19 cellular contexts compared by ENCODE assay signal in the genomic region with DNA sequence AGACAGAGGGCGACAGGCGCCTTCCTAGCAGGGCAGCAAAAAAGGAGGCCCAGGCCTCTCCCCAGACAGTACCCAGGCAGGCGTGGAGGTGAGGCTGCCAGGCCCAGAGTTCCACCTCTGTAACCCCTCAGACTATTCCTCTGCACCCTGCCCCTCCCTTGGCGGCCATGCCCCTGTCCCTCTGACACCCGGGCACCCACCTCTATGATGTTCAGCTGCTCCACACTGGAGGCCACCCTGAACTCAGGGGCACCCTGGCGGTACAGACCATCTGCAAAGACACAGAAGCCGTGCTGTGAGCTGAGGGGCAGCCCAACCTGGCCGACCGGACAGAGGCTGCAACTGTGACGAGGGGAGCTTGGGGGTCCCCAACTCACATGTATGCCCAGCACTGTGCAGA. TPM values are rescaled to one million over a fixed set of nuclear protein-coding genes. Genes with fewer than 3 reads are reported as not detected.
A peak's percentile ranks its signal among the peaks of the same experiment; 100 is the strongest.
DNase-seq lines count a peak whose midpoint lies in the region; ATAC-seq, FAIRE-seq and TF ChIP-seq lines count a peak whose summit lies in the region.
"Had no signal": no experiment of that assay in that cellular context is flagged by ENCODE, and none has a peak within 500 bp of the region (broad histone marks: within the 10 kb centered on the region; RNA-seq: fewer than 3 reads in every experiment).

No MANE protein-coding gene starts in this region.

- H2AFZ ChIP-seq in H1 (ENCODE audit: low read length): no peak overlapping the region
- H2AFZ ChIP-seq in osteoblast (ENCODE audit: low read length): no peak overlapping the region

- H2BK20ac ChIP-seq in H1 (ENCODE audit: low read length): no peak overlapping the region

- H2BK120ac ChIP-seq in H1 (replicated peaks; ENCODE audit: low read depth, low read length): no peak overlapping the region

- H3K79me1 ChIP-seq in H1 (ENCODE audit: low read depth, low read length): no peaks in the 10 kb centered on the region

- no peak overlapping the region for H3K56ac ChIP-seq in H1 (replicated peaks; ENCODE audit: insufficient read length, low read depth, low read length)

- no peak overlapping the region for H4K91ac ChIP-seq in H1 (replicated peaks; ENCODE audit: insufficient read length, low read length)

- H3K4me3 Mint-ChIP-seq in immature natural killer cell: no peak overlapping the region
- H3K4me3 Mint-ChIP-seq: B cell; CD8-positive, alpha-beta memory T cell had no signal

- peaks cover 2% of the 10 kb centered on the region for H3K4me1 ChIP-seq in right cardiac atrium (ENCODE audit: control insufficient read depth, insufficient read depth, low read length)
- H3K4me1 ChIP-seq in H1 (replicated peaks in 1 of 4; ENCODE audit: control insufficient read depth in 3 of 4, insufficient read depth in 4 of 4, low read length in 3 of 4): no peaks in the 10 kb centered on the region
- H3K4me1 ChIP-seq in osteoblast (ENCODE audit: insufficient read depth, low read length): no peaks in the 10 kb centered on the region
- no peaks in the 10 kb centered on the region for H3K4me1 ChIP-seq in BE2C
- H3K4me1 ChIP-seq: Caco-2 had no signal

- TF ChIP-seq RAD21 in H1 (IDR thresholded peaks at IDR 0.05 in 1 of 2, conservative IDR thresholded peaks at IDR 0.05 in 1 of 2; ENCODE audit: low read depth in 2 of 2, low read length in 2 of 2): no peak

- H4K5ac ChIP-seq in H1 (ENCODE audit: insufficient read length, low read depth, low read length): no peak overlapping the region

- CTCF ChIA-PET in H1 (lab: Charles Lee; ENCODE audit: partially characterized antibody): interaction anchor here (0.6 to 3.5 kb wide), 14 partner anchors 11 to 349 kb away, joined by 3 to 13 read pairs (median 3); no protein-coding TSS in a partner anchor

- H3K23ac ChIP-seq in H1 (ENCODE audit: insufficient read length): no peak overlapping the region

- no peak overlapping the region for H2BK5ac ChIP-seq in H1 (ENCODE audit: low read depth, low read length)

- H3K27me3 ChIP-seq in right cardiac atrium (ENCODE audit: control insufficient read depth, insufficient read depth) (no peaks in the 10 kb centered on the region), H1 (replicated peaks in 1 of 4; ENCODE audit: control insufficient read depth in 3 of 4, extremely low read depth in 1 of 4, insufficient read depth in 3 of 4, low read length in 3 of 4) (no peaks in the 10 kb centered on the region), osteoblast (ENCODE audit: insufficient read depth, low read length) (no peaks in the 10 kb centered on the region), BE2C (no peaks in the 10 kb centered on the region)

- H3K9me3 ChIP-seq in right cardiac atrium (ENCODE audit: control insufficient read depth, low read length) (no peaks in the 10 kb centered on the region), H1 (ENCODE audit: insufficient read depth in 2 of 2, low read depth in 1 of 2, low read length in 1 of 2) (no peaks in the 10 kb centered on the region), osteoblast (ENCODE audit: low read depth, low read length) (no peaks in the 10 kb centered on the region), BE2C (no peaks in the 10 kb centered on the region)
- H3K9me3 ChIP-seq: Caco-2 had no signal

- DNase-seq in right cardiac atrium (peak in 2 of 3 donors; percentile 18 to 37), Right ventricle myocardium superior (no peak), H1 (ENCODE audit: low read depth in 1 of 2, low spot score in 2 of 2) (no peak), osteoblast (ENCODE audit: insufficient read length, low spot score, missing footprints) (peak; percentile 11), substantia nigra (lab: John Stamatoyannopoulos, UW) (no peak), immature natural killer cell (no peak), BE2C (no peak)
- DNase-seq: Caco-2, DND-41, GDM1 had no signal

- intact Hi-C loops in right cardiac atrium (cut with DNase I): no loop called here
- intact Hi-C loops in Right ventricle myocardium superior (cut with DNase I): no loop called here

- H3K4me1 Mint-ChIP-seq in immature natural killer cell: no peaks in the 10 kb centered on the region
- H3K4me1 Mint-ChIP-seq: B cell; CD8-positive, alpha-beta memory T cell had no signal

- no peak overlapping the region for H3K14ac ChIP-seq in H1 (ENCODE audit: insufficient read length)

- FAIRE-seq in H1 (lab: Jason Lieb, UNC): no peak
- FAIRE-seq: A204.1, GM12892, GM19239, H54, HepG2, HTR-8/SVneo had no signal

- H2BK15ac ChIP-seq in H1 (ENCODE audit: low read length): no peak overlapping the region

- no peaks in the 10 kb centered on the region for H4K20me1 ChIP-seq in H1 (replicated peaks in 1 of 2; ENCODE audit: control insufficient read depth in 1 of 2, insufficient read depth in 2 of 2, low read length in 2 of 2)
- H4K20me1 ChIP-seq in osteoblast (ENCODE audit: insufficient read depth, low read length): no peaks in the 10 kb centered on the region

- no peak overlapping the region for H3K4me3 ChIP-seq in right cardiac atrium (ENCODE audit: low read length)
- no peak overlapping the region for H3K4me3 ChIP-seq in H1 (ENCODE audit: extremely low read depth in 1 of 4, insufficient read depth in 2 of 4, low read depth in 3 of 4, low read length in 4 of 4)
- H3K4me3 ChIP-seq in osteoblast (ENCODE audit: insufficient read depth, low read length): no peak overlapping the region
- no peak overlapping the region for H3K4me3 ChIP-seq in BE2C (ENCODE audit: low read depth, low read length)

- no peak overlapping the region for H2BK12ac ChIP-seq in H1 (ENCODE audit: low read depth, low read length)

- H3K27ac Mint-ChIP-seq in immature natural killer cell: no peak overlapping the region
- H3K27ac Mint-ChIP-seq: B cell; CD8-positive, alpha-beta memory T cell had no signal

- ATAC-seq in right cardiac atrium: no peak
- no peak for ATAC-seq in Right ventricle myocardium superior (ENCODE audit: poor library complexity)
- ATAC-seq: HCT116, HepG2 had no signal

- H4K8ac ChIP-seq in H1 (ENCODE audit: extremely low read depth, insufficient read depth, low read length): peak overlapping the region; percentile 79; the same call in 1 of the 2 replicates

- H3K9ac ChIP-seq in H1 (replicated peaks in 1 of 4; ENCODE audit: extremely low read depth in 1 of 4, low read depth in 3 of 4, low read length in 3 of 4): no peak overlapping the region

- TF ChIP-seq POLR2A in H1 (IDR thresholded peaks at IDR 0.05; ENCODE audit: control extremely low read depth in 1 of 2, low read depth in 2 of 2, low read length in 2 of 2): no peak

- no peak overlapping the region for H2AK5ac ChIP-seq in H1 (ENCODE audit: low read depth, low read length)

- TF ChIP-seq CTCF in H1 (IDR thresholded peaks at IDR 0.05; ENCODE audit: control extremely low read depth in 1 of 3, insufficient read depth in 1 of 3, low read depth in 1 of 3, low read length in 3 of 3) (no peak), osteoblast (IDR thresholded peaks at IDR 0.05; ENCODE audit: extremely low read depth, low read depth, low read length) (no peak), BE2C (IDR thresholded peaks at IDR 0.05; ENCODE audit: low read depth, low read length) (no peak)

- H3K4me2 ChIP-seq in H1 (ENCODE audit: insufficient read depth in 1 of 2, low read depth in 2 of 2, low read length in 2 of 2) (no peak overlapping the region), osteoblast (ENCODE audit: insufficient read depth, low read length) (no peak overlapping the region)

- H3K9me3 Mint-ChIP-seq in immature natural killer cell: no peaks in the 10 kb centered on the region
- H3K9me3 Mint-ChIP-seq: CD8-positive, alpha-beta memory T cell had no signal

- H3K36me3 Mint-ChIP-seq in immature natural killer cell: peaks cover 0 to 6% (median 6%) of the 10 kb centered on the region in 3 donors

- 97% methylated on average over 10 of the region's 10 CpGs for WGBS in right cardiac atrium
- 89% methylated on average over 10 of the region's 10 CpGs; no CpG with 5 or more reads in 1 of the 2 experiments for WGBS in H1 (ENCODE audit: extremely low coverage in 1 of 2, insufficient coverage in 1 of 2, insufficient read length in 1 of 2, insufficient replicate concordance in 2 of 2, low coverage in 1 of 2, low lambda C conversion rate in 2 of 2, missing lambda C conversion rate in 1 of 2), 2 experiments

- POLR2A ChIA-PET in H1 (lab: Charles Lee; ENCODE audit: partially characterized antibody): interaction anchor here (0.5 to 1.6 kb wide), 3 partner anchors 8 to 232 kb away, joined by 3 to 4 read pairs (median 3); a partner anchor contains a TSS

- no peak overlapping the region for H3K18ac ChIP-seq in H1 (ENCODE audit: extremely low read depth, low read length)

- no peaks in the 10 kb centered on the region for H3K79me2 ChIP-seq in H1 (ENCODE audit: control insufficient read depth in 1 of 2, insufficient read depth in 2 of 2, low read length in 2 of 2)
- no peaks in the 10 kb centered on the region for H3K79me2 ChIP-seq in osteoblast (ENCODE audit: insufficient read depth, low read length)

- H3K23me2 ChIP-seq in H1 (ENCODE audit: low read depth, low read length): no peaks in the 10 kb centered on the region

- H3K27ac ChIP-seq in right cardiac atrium (ENCODE audit: low read length): no peak overlapping the region
- H3K27ac ChIP-seq in H1 (ENCODE audit: low read depth, low read length): no peak overlapping the region
- no peak overlapping the region for H3K27ac ChIP-seq in osteoblast (ENCODE audit: low read depth, low read length)
- no peak overlapping the region for H3K27ac ChIP-seq in substantia nigra (ENCODE audit: low read depth, low read length, poor library complexity, severe bottlenecking)

- H3K4ac ChIP-seq in H1 (replicated peaks; ENCODE audit: insufficient read length, low read depth, low read length): no peak overlapping the region

- no peaks in the 10 kb centered on the region for H3K36me3 ChIP-seq in H1 (ENCODE audit: control insufficient read depth in 2 of 4, insufficient read depth in 4 of 4, low read length in 3 of 4)
- H3K36me3 ChIP-seq in osteoblast (ENCODE audit: insufficient read depth, low read length): peaks cover 6% of the 10 kb centered on the region
- no peaks in the 10 kb centered on the region for H3K36me3 ChIP-seq in BE2C

- no peak for TF ChIP-seq EP300 in H1 (IDR thresholded peaks at IDR 0.05; ENCODE audit: borderline replicate concordance in 1 of 2, low read depth in 2 of 2, low read length in 2 of 2)

- H3K27me3 Mint-ChIP-seq in immature natural killer cell (ENCODE audit: low read depth in 3 of 3): peaks cover 0 to 2% (median 2%) of the 10 kb centered on the region in 3 donors
- H3K27me3 Mint-ChIP-seq: B cell; CD8-positive, alpha-beta memory T cell had no signal

RNA-seq across cellular contexts. Expression of a gene that starts 20.1 kb away (rescaled TPM):
- total RNA-seq in right cardiac atrium (100 to 1,000 TPM; 158 to 185 (median 168) TPM), Right ventricle myocardium superior (162 TPM), osteoblast (117 and 118 TPM in 2 replicates)
- polyA plus RNA-seq in right cardiac atrium (299 TPM), H1 (2011; rRNA removed) (76.4 and 97.6 TPM in 2 replicates), immature natural killer cell (100 to 1,000 TPM; 131 to 327 (median 245) TPM)
- total RNA-seq in H1 (2021; fragmentation: NEBNext Ultra II Directional; extraction: Animal tissue kit (Norgen Biotek cat#: 25700)): 109 and 115 TPM in 2 replicates
- 167 TPM for polyA plus RNA-seq in H1 (2011; cell fraction: cytosol; rRNA removed)
- polyA plus RNA-seq in H1 (2011; cell fraction: nucleus; rRNA removed): 189 TPM
- 132 to 155 TPM (median 146 TPM) in 4 replicates for polyA plus RNA-seq in H1 (2012, experiment 1 of 2)
- polyA plus RNA-seq in H1 (2012, experiment 2 of 2): 99.7 TPM
- 111 TPM for polyA plus RNA-seq in H1 (2013, experiment 1 of 2)
- 111 TPM for polyA plus RNA-seq in H1 (2013, experiment 2 of 2)
- polyA minus RNA-seq in H1 (2011; rRNA and poly(A)+ RNA removed): 18.1 and 21.2 TPM in 2 replicates
- 44.5 TPM for polyA minus RNA-seq in H1 (2011; cell fraction: cytosol; rRNA and poly(A)+ RNA removed)
- 19.1 TPM for polyA minus RNA-seq in H1 (2011; cell fraction: nucleus; rRNA and poly(A)+ RNA removed)
- polyA plus RNA-seq in BE2C (2012; ENCODE audit: insufficient read depth, insufficient read length, low read depth): 558 TPM

RNA-seq across cellular contexts. Expression of a gene that starts 25.5 kb away (rescaled TPM):
- total RNA-seq in right cardiac atrium (10 to 100 TPM in 3 of 4 donors, 1 to 10 TPM in 1; 9.6 to 17.8 (median 14.7) TPM), Right ventricle myocardium superior (14.2 TPM), osteoblast (6.5 and 8.3 TPM in 2 replicates)
- polyA plus RNA-seq in right cardiac atrium (14.6 TPM), H1 (2011; rRNA removed) (20.3 and 35.6 TPM in 2 replicates), immature natural killer cell (10 to 100 TPM; 14.4 to 16.6 (median 16.3) TPM)
- total RNA-seq in H1 (2021; fragmentation: NEBNext Ultra II Directional; extraction: Animal tissue kit (Norgen Biotek cat#: 25700)): 17.3 and 17.4 TPM in 2 replicates
- 27.1 TPM for polyA plus RNA-seq in H1 (2011; cell fraction: cytosol; rRNA removed)
- polyA plus RNA-seq in H1 (2011; cell fraction: nucleus; rRNA removed): 58.8 TPM
- polyA plus RNA-seq in H1 (2012, experiment 1 of 2): 6.5 to 12.5 TPM (median 11.5 TPM) in 4 replicates
- 9.1 TPM for polyA plus RNA-seq in H1 (2012, experiment 2 of 2)
- polyA plus RNA-seq in H1 (2013, experiment 1 of 2): 5.4 TPM
- polyA plus RNA-seq in H1 (2013, experiment 2 of 2): 5.4 TPM
- polyA minus RNA-seq in H1 (2011; rRNA and poly(A)+ RNA removed): 10.5 and 13.0 TPM in 2 replicates
- polyA minus RNA-seq in H1 (2011; cell fraction: cytosol; rRNA and poly(A)+ RNA removed): 10.9 TPM
- polyA minus RNA-seq in H1 (2011; cell fraction: nucleus; rRNA and poly(A)+ RNA removed): 27.0 TPM
- polyA plus RNA-seq in BE2C (2012; ENCODE audit: insufficient read depth, insufficient read length, low read depth): 71.8 TPM

RNA-seq across cellular contexts. Expression of a gene that starts 34.3 kb away (rescaled TPM):
- 1 to 10 TPM; 6.0 to 7.0 (median 6.7) TPM for total RNA-seq in right cardiac atrium
- 5.2 TPM for polyA plus RNA-seq in right cardiac atrium
- 3.9 TPM for total RNA-seq in Right ventricle myocardium superior
- 6.3 and 8.0 TPM in 2 replicates for total RNA-seq in H1 (2021; fragmentation: NEBNext Ultra II Directional; extraction: Animal tissue kit (Norgen Biotek cat#: 25700))
- polyA plus RNA-seq in H1 (2011; rRNA removed): 3.8 and 5.0 TPM in 2 replicates
- polyA plus RNA-seq in H1 (2011; cell fraction: cytosol; rRNA removed): 4.0 TPM
- polyA plus RNA-seq in H1 (2011; cell fraction: nucleus; rRNA removed): 7.8 TPM
- polyA plus RNA-seq in H1 (2012, experiment 1 of 2): 1.7 to 3.8 TPM (median 3.3 TPM) in 4 replicates
- 3.3 TPM for polyA plus RNA-seq in H1 (2012, experiment 2 of 2)
- 3.2 TPM for polyA plus RNA-seq in H1 (2013, experiment 1 of 2)
- polyA plus RNA-seq in H1 (2013, experiment 2 of 2): 3.4 TPM
- polyA minus RNA-seq in H1 (2011; rRNA and poly(A)+ RNA removed): 6.1 and 7.9 TPM in 2 replicates
- polyA minus RNA-seq in H1 (2011; cell fraction: cytosol; rRNA and poly(A)+ RNA removed): 6.6 TPM
- 9.2 TPM for polyA minus RNA-seq in H1 (2011; cell fraction: nucleus; rRNA and poly(A)+ RNA removed)
- 11.9 and 13.0 TPM in 2 replicates for total RNA-seq in osteoblast
- polyA plus RNA-seq in immature natural killer cell: under 1 TPM in 2 of 3 donors, not detected in 1; 0.31 to 0.44 TPM
- 23.6 TPM for polyA plus RNA-seq in BE2C (2012; ENCODE audit: insufficient read depth, insufficient read length, low read depth)

Comparison
In these comparisons a context has a peak if more than half of its experiments do, and no peak if none do; other contexts are left out.
1. DNase-seq: peak in right cardiac atrium (2 of 3) and osteoblast (single experiment); none in Right ventricle myocardium superior (single experiment), H1 (0 of 2), substantia nigra (0 of 49), immature natural killer cell (0 of 3) and BE2C (single experiment).